8 cellular contexts compared by ENCODE assay signal in the genomic region with DNA sequence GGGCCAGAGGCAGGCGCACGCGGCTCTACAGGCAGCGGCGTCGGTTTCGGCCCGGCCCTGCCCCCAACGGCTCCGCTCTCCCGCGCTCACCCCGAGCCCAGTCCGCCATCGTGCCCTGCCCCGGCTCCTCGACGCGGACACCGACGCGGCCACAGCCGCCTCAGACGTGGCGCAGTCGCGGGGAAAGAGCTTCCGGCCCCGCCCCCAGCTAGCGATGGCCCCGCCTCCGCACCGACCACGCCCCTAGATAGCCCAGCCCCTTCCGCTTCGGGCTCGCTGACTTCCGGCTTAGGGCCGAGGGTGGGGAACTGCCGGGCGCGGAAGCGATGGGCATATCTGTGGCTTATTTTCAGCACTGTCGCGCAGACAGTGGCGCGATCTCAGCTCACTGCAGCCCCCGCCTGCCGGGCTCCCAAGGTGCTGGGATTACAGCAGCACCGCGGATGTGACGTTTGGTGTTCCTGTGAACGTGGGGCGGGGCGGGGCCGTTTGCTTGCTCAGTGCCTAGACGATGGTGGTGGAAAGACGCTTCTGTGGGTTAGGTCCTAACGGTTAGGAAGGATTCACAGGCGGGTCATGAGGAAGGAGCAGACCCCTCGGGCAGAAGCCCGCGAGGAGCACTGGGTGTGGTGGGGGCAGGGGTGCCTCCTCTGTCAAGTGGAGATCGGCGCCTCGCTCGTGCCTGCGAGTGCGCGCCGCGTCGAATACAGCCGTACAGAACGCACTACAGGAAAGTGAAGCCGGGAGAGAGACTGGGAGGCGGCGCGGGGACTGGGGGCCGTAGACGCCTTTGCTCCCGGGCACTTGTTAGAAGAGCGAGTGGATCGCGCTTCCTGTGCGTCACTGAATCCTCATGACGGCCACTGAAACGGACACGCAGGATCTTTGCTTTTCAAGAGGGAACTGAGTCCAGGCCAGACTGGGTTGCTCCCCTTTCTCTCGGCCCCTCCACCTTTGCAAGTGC. TPM values are rescaled to one million over a fixed set of nuclear protein-coding genes. Genes with fewer than 3 reads are reported as not detected.
DNase-seq lines count a peak whose midpoint lies in the region; ATAC-seq and TF ChIP-seq lines count a peak whose summit lies in the region.

Gene BET1L, minus strand, starts transcription at position 187 of the 964 bp plus-strand sequence. Its CDS starts 78 bp downstream, at position 109.
Gene RIC8A, plus strand, starts transcription at position 496 of the 964 bp plus-strand sequence. CDS start 1,147 bp downstream, outside the sequence.

- H3K27ac ChIP-seq in right atrium auricular region (peak within 1 kb of the TSS; percentile 95 to 99), uterus (peak within 1 kb of the TSS; percentile 89 to 94)

- peak within 1 kb of the TSS; percentile 95 to 98 for H3K4me3 ChIP-seq in right atrium auricular region
- H3K4me3 ChIP-seq in uterus = peak within 1 kb of the TSS; percentile 91 to 92

- peak; percentile 78 for ATAC-seq in GM18499 (IDR thresholded peaks at IDR 0.05; ENCODE audit: insufficient read depth, unreplicated experiment)
- ATAC-seq in HG02943 (IDR thresholded peaks at IDR 0.05; ENCODE audit: low read depth, unreplicated experiment) = peak; percentile 66

- H3K36me3 ChIP-seq in right atrium auricular region = peaks cover 59% of the 10 kb centered on the region
- no peaks in the 10 kb centered on the region for H3K36me3 ChIP-seq in uterus

- peak; percentile 90 to 93 for TF ChIP-seq POLR2A in uterus (IDR thresholded peaks at IDR 0.05)

- H3K9me3 ChIP-seq in right atrium auricular region = no peaks in the 10 kb centered on the region
- H3K9me3 ChIP-seq in uterus = no peaks in the 10 kb centered on the region

- H3K27me3 ChIP-seq in right atrium auricular region (no peaks in the 10 kb centered on the region), uterus (no peaks in the 10 kb centered on the region)

- H3K4me1 ChIP-seq in right atrium auricular region (peaks cover 0 to 61% of the 10 kb centered on the region in 2 donors), uterus (peaks cover 13 to 28% of the 10 kb centered on the region in 2 donors)

- intact Hi-C loops in T-helper 2 cell treated with Interferon-gamma antibody and Interleukin-4, amounts not matched to agents 100 ng/mL and 5 ng/mL, for 36 hours (cut with micrococcal nuclease) = loop anchor here (1.0 to 5.0 kb wide), 7 partner anchors 29 to 600 kb away; partner anchors contain the start of genes PIDD1, PSMD13, RPLP2 and SIGIRR
- intact Hi-C loops in uterus (cut with DNase I; ENCODE audit: low total_unique reads) = loop anchor here (10.0 kb wide), 1 partner anchor 167 kb away; no protein-coding TSS in a partner anchor

- TF ChIP-seq CTCF in right atrium auricular region (IDR thresholded peaks at IDR 0.05) (no peak), uterus (IDR thresholded peaks at IDR 0.05) (peak in 1 of 4 experiments; percentile 28)

- peak; percentile 82 for DNase-seq in NCI-H187 treated with DMSO at 0.1 percent for 48 hours (lab: John Stamatoyannopoulos, UW)
- DNase-seq in anterior cingulate cortex (lab: John Stamatoyannopoulos, UW) = peak; percentile 71 to 99 (median 96)
- DNase-seq in right atrium auricular region (ENCODE audit: low spot score) = peak; percentile 97
- DNase-seq in pulmonary artery endothelial cell (ENCODE audit: low read depth, low spot score) = peak; percentile 89
- peak; percentile 96 to 98 for DNase-seq in uterus

RNA-seq across cellular contexts. Expression of gene BET1L, which starts in this region (rescaled TPM):
- 35.0 and 38.8 TPM in 2 replicates for total RNA-seq in T-helper 2 cell treated with Interferon-gamma antibody and Interleukin-4, amounts not matched to agents 100 ng/mL and 5 ng/mL, for 36 hours
- total RNA-seq in right atrium auricular region (10 to 100 TPM; 20.7 to 25.9 TPM), pulmonary artery endothelial cell (13.1 and 13.2 TPM in 2 replicates), uterus (10 to 100 TPM in 3 of 4 donors, 1 to 10 TPM in 1; 8.7 to 57.8 (median 15.0) TPM)

RNA-seq across cellular contexts. Expression of gene RIC8A, which starts in this region (rescaled TPM):
- total RNA-seq in T-helper 2 cell treated with Interferon-gamma antibody and Interleukin-4, amounts not matched to agents 100 ng/mL and 5 ng/mL, for 36 hours = 106 and 116 TPM in 2 replicates
- total RNA-seq in right atrium auricular region (100 to 1,000 TPM in 1 of 2 donors, 10 to 100 TPM in 1; 68.0 to 101 TPM), pulmonary artery endothelial cell (186 and 187 TPM in 2 replicates), uterus (100 to 1,000 TPM in 2 of 4 donors, 10 to 100 TPM in 2; 84.5 to 376 (median 192) TPM)

Comparison
In these comparisons a context has a peak if more than half of its experiments do, and no peak if none do; other contexts are left out.
1. Peak in every context shown above with its lines: DNase-seq, ATAC-seq, H3K4me3 ChIP-seq and H3K27ac ChIP-seq.